ENCODE assay signal across 10 cellular contexts in genomic region chr1:210796421-210796820, GRCh38.
DNase-seq lines count a peak whose midpoint lies in the region.
"Had no signal": no experiment of that assay in that cellular context is flagged by ENCODE, and none has a peak within 500 bp of the region (broad histone marks: within the 10 kb centered on the region; RNA-seq: fewer than 3 reads in every experiment).

No MANE protein-coding gene starts in this region.

- DNase-seq in DMS 273 treated with DMSO at 0.1 percent for 48 hours (lab: John Stamatoyannopoulos, UW) (peak; percentile 85), NCI-H82 treated with DMSO at 0.1 percent for 48 hours (lab: John Stamatoyannopoulos, UW; ENCODE audit: unreplicated experiment) (peak; percentile 50), head of caudate nucleus (peak in 34 of 42 donors; percentile 4 to 84 (median 48)), GM19238 (ENCODE audit: insufficient read length, low spot score) (no peak), NCI-H1436 treated with DMSO at 0.1 percent for 48 hours (lab: John Stamatoyannopoulos, UW) (no peak), 8988T (no peak)
- DNase-seq: AML-193; CD4-positive, CD25-positive, alpha-beta regulatory T cell; DMS79; H9 had no signal

- intact Hi-C loops in head of caudate nucleus (cut with DNase I), result no loop called here

Comparison
In these comparisons a context has a peak if more than half of its experiments do, and no peak if none do; other contexts are left out.
1. DNase-seq: peak in DMS 273 treated with DMSO at 0.1 percent for 48 hours (single experiment), NCI-H82 treated with DMSO at 0.1 percent for 48 hours (single experiment) and head of caudate nucleus (34 of 42); none in GM19238 (single experiment), NCI-H1436 treated with DMSO at 0.1 percent for 48 hours (single experiment) and 8988T (single experiment).